In genomic region chrX:19765628-19766027, GRCh38 we compare ENCODE assay signal across 27 cellular contexts.
DNase-seq lines count a peak whose midpoint lies in the region; ATAC-seq and TF ChIP-seq lines count a peak whose summit lies in the region.
"Had no signal": no experiment of that assay in that cellular context is flagged by ENCODE, and none has a peak within 500 bp of the region (broad histone marks: within the 10 kb centered on the region; RNA-seq: fewer than 3 reads in every experiment).

No MANE protein-coding gene starts in this region.

- peaks cover 18% of the 10 kb centered on the region for H3K36me3 Mint-ChIP-seq in activated CD8-positive, alpha-beta T cell treated with anti-CD3 and anti-CD28 coated beads for 36 hours (ENCODE audit: low read depth)
- peaks cover 33% of the 10 kb centered on the region for H3K36me3 Mint-ChIP-seq in activated CD8-positive, alpha-beta T cell treated with anti-CD3 and anti-CD28 coated beads, Interleukin-2, amount 10 ng/mL, durations not matched to agents 7 days and 5 days (ENCODE audit: low read depth)
- H3K36me3 Mint-ChIP-seq in CD8-positive, alpha-beta T cell: peaks cover 22% of the 10 kb centered on the region
- H3K36me3 Mint-ChIP-seq in activated T-helper 17 cell treated with anti-CD3 and anti-CD28 coated beads, Interleukin-2, amount 50 U/mL, for 72 hours (ENCODE audit: low read depth): peaks cover 16% of the 10 kb centered on the region
- H3K36me3 Mint-ChIP-seq in naive thymus-derived CD4-positive, alpha-beta T cell: peaks cover 0 to 13% (median 0%) of the 10 kb centered on the region in 5 donors
- H3K36me3 Mint-ChIP-seq: type B pancreatic cell had no signal

- no peak overlapping the region for H3K27ac ChIP-seq in CD8-positive, alpha-beta T cell (ENCODE audit: low read depth, low read length)
- no peak overlapping the region for H3K27ac ChIP-seq in naive thymus-derived CD4-positive, alpha-beta T cell (ENCODE audit: low read depth, low read length)
- H3K27ac ChIP-seq: epithelial cell of prostate, PC-9, skin epidermis, VCaP had no signal

- H3K4me3 Mint-ChIP-seq in activated CD8-positive, alpha-beta T cell treated with anti-CD3 and anti-CD28 coated beads for 36 hours: no peak overlapping the region
- no peak overlapping the region for H3K4me3 Mint-ChIP-seq in activated CD8-positive, alpha-beta T cell treated with anti-CD3 and anti-CD28 coated beads, Interleukin-2, amount 10 ng/mL, durations not matched to agents 7 days and 5 days
- H3K4me3 Mint-ChIP-seq in CD8-positive, alpha-beta T cell: no peak overlapping the region
- H3K4me3 Mint-ChIP-seq in activated T-helper 17 cell treated with anti-CD3 and anti-CD28 coated beads, Interleukin-2, amount 50 U/mL, for 72 hours: peak overlapping the region; percentile 53
- peak overlapping the region in 3 of 10 donors; percentile 12 to 22 (median 19) for H3K4me3 Mint-ChIP-seq in naive thymus-derived CD4-positive, alpha-beta T cell
- H3K4me3 Mint-ChIP-seq: B cell; naive thymus-derived CD8-positive, alpha-beta T cell; type B pancreatic cell had no signal

- no peaks in the 10 kb centered on the region for H3K36me3 ChIP-seq in CD8-positive, alpha-beta T cell (ENCODE audit: insufficient read depth, low read length)
- no peaks in the 10 kb centered on the region for H3K36me3 ChIP-seq in naive thymus-derived CD4-positive, alpha-beta T cell (ENCODE audit: control insufficient read depth in 2 of 3, insufficient read depth in 3 of 3, low read length in 3 of 3)
- H3K36me3 ChIP-seq in H7 (replicated peaks; ENCODE audit: control insufficient read depth, insufficient read depth, low read length): no peaks in the 10 kb centered on the region
- H3K36me3 ChIP-seq: HAP-1 had no signal

- CTCF ChIA-PET in activated CD8-positive, alpha-beta T cell treated with anti-CD3 and anti-CD28 coated beads for 36 hours (lab: Charles Lee): no interaction called here
- CTCF ChIA-PET in activated CD8-positive, alpha-beta T cell treated with anti-CD3 and anti-CD28 coated beads, Interleukin-2, amount 10 ng/mL, durations not matched to agents 7 days and 5 days (lab: Charles Lee): no interaction called here
- CTCF ChIA-PET in CD8-positive, alpha-beta T cell (lab: Charles Lee): no interaction called here
- CTCF ChIA-PET in naive thymus-derived CD4-positive, alpha-beta T cell (lab: Charles Lee): interaction anchor here (0.6 to 1.0 kb wide), 2 partner anchors 21 to 62 kb away, joined by 3 read pairs; no protein-coding TSS in a partner anchor

- H3K27me3 Mint-ChIP-seq in activated CD8-positive, alpha-beta T cell treated with anti-CD3 and anti-CD28 coated beads for 36 hours: no peaks in the 10 kb centered on the region
- no peaks in the 10 kb centered on the region for H3K27me3 Mint-ChIP-seq in activated CD8-positive, alpha-beta T cell treated with anti-CD3 and anti-CD28 coated beads, Interleukin-2, amount 10 ng/mL, durations not matched to agents 7 days and 5 days (ENCODE audit: low read depth)
- no peaks in the 10 kb centered on the region for H3K27me3 Mint-ChIP-seq in CD8-positive, alpha-beta T cell (ENCODE audit: low read depth)
- H3K27me3 Mint-ChIP-seq in activated T-helper 17 cell treated with anti-CD3 and anti-CD28 coated beads, Interleukin-2, amount 50 U/mL, for 72 hours: no peaks in the 10 kb centered on the region
- no peaks in the 10 kb centered on the region for H3K27me3 Mint-ChIP-seq in naive thymus-derived CD4-positive, alpha-beta T cell
- H3K27me3 Mint-ChIP-seq: B cell; naive thymus-derived CD8-positive, alpha-beta T cell; type B pancreatic cell had no signal

- H3K27ac Mint-ChIP-seq in activated CD8-positive, alpha-beta T cell treated with anti-CD3 and anti-CD28 coated beads for 36 hours: peak overlapping the region; percentile 76
- no peak overlapping the region for H3K27ac Mint-ChIP-seq in activated CD8-positive, alpha-beta T cell treated with anti-CD3 and anti-CD28 coated beads, Interleukin-2, amount 10 ng/mL, durations not matched to agents 7 days and 5 days
- peak overlapping the region; percentile 45 for H3K27ac Mint-ChIP-seq in CD8-positive, alpha-beta T cell
- peak overlapping the region; percentile 87 for H3K27ac Mint-ChIP-seq in activated T-helper 17 cell treated with anti-CD3 and anti-CD28 coated beads, Interleukin-2, amount 50 U/mL, for 72 hours
- H3K27ac Mint-ChIP-seq in naive thymus-derived CD4-positive, alpha-beta T cell: peak overlapping the region in 8 of 9 donors; percentile 7 to 85 (median 32)
- H3K27ac Mint-ChIP-seq: B cell, type B pancreatic cell had no signal

- H3K4me1 Mint-ChIP-seq in activated CD8-positive, alpha-beta T cell treated with anti-CD3 and anti-CD28 coated beads for 36 hours (ENCODE audit: low read depth): peaks cover 72% of the 10 kb centered on the region
- peaks cover 60% of the 10 kb centered on the region for H3K4me1 Mint-ChIP-seq in activated CD8-positive, alpha-beta T cell treated with anti-CD3 and anti-CD28 coated beads, Interleukin-2, amount 10 ng/mL, durations not matched to agents 7 days and 5 days (ENCODE audit: low read depth)
- H3K4me1 Mint-ChIP-seq in CD8-positive, alpha-beta T cell (ENCODE audit: low read depth): peaks cover 70% of the 10 kb centered on the region
- peaks cover 53% of the 10 kb centered on the region for H3K4me1 Mint-ChIP-seq in activated T-helper 17 cell treated with anti-CD3 and anti-CD28 coated beads, Interleukin-2, amount 50 U/mL, for 72 hours
- H3K4me1 Mint-ChIP-seq in naive thymus-derived CD4-positive, alpha-beta T cell: peaks cover 23 to 84% (median 68%) of the 10 kb centered on the region in 7 donors

- no peak for TF ChIP-seq CTCF in activated CD8-positive, alpha-beta T cell treated with anti-CD3 and anti-CD28 coated beads for 36 hours (IDR thresholded peaks at IDR 0.05)
- TF ChIP-seq CTCF in CD8-positive, alpha-beta T cell (IDR thresholded peaks at IDR 0.05): no peak

- H3K4me1 ChIP-seq in CD8-positive, alpha-beta T cell (ENCODE audit: insufficient read depth, low read length): peaks cover 38% of the 10 kb centered on the region
- peaks cover 20 to 36% of the 10 kb centered on the region in 2 donors for H3K4me1 ChIP-seq in naive thymus-derived CD4-positive, alpha-beta T cell (ENCODE audit: control insufficient read depth in 2 of 2, insufficient read depth in 2 of 2, low read length in 2 of 2)

- ATAC-seq in activated CD8-positive, alpha-beta T cell treated with anti-CD3 and anti-CD28 coated beads for 36 hours: peak; percentile 71
- no peak for ATAC-seq in activated CD8-positive, alpha-beta T cell treated with anti-CD3 and anti-CD28 coated beads, Interleukin-2, amount 10 ng/mL, durations not matched to agents 7 days and 5 days
- peak; percentile 26 for ATAC-seq in CD8-positive, alpha-beta T cell
- peak; percentile 79 for ATAC-seq in activated T-helper 17 cell treated with anti-CD3 and anti-CD28 coated beads, Interleukin-2, amount 50 U/mL, for 72 hours (replicated peaks)
- no peak for ATAC-seq in naive thymus-derived CD4-positive, alpha-beta T cell
- ATAC-seq in GM21717 (IDR thresholded peaks at IDR 0.05; ENCODE audit: unreplicated experiment): no peak
- ATAC-seq: left ventricle myocardium superior; naive thymus-derived CD8-positive, alpha-beta T cell had no signal

- no peak overlapping the region for H3K4me3 ChIP-seq in CD8-positive, alpha-beta T cell (ENCODE audit: low read depth, low read length)
- H3K4me3 ChIP-seq in naive thymus-derived CD4-positive, alpha-beta T cell (ENCODE audit: low read length): no peak overlapping the region
- no peak overlapping the region for H3K4me3 ChIP-seq in H7 (ENCODE audit: insufficient read depth, low read depth, low read length)
- H3K4me3 ChIP-seq: HAP-1, PC-9, skin epidermis had no signal

- no peaks in the 10 kb centered on the region for H3K9me3 ChIP-seq in CD8-positive, alpha-beta T cell (ENCODE audit: low read length)
- no peaks in the 10 kb centered on the region for H3K9me3 ChIP-seq in naive thymus-derived CD4-positive, alpha-beta T cell (ENCODE audit: control insufficient read depth in 2 of 3, low read length in 3 of 3)
- H3K9me3 ChIP-seq: HAP-1 had no signal

- H3K9me3 Mint-ChIP-seq in activated CD8-positive, alpha-beta T cell treated with anti-CD3 and anti-CD28 coated beads for 36 hours: no peaks in the 10 kb centered on the region
- H3K9me3 Mint-ChIP-seq in activated CD8-positive, alpha-beta T cell treated with anti-CD3 and anti-CD28 coated beads, Interleukin-2, amount 10 ng/mL, durations not matched to agents 7 days and 5 days (ENCODE audit: insufficient read depth): no peaks in the 10 kb centered on the region
- no peaks in the 10 kb centered on the region for H3K9me3 Mint-ChIP-seq in CD8-positive, alpha-beta T cell
- H3K9me3 Mint-ChIP-seq in activated T-helper 17 cell treated with anti-CD3 and anti-CD28 coated beads, Interleukin-2, amount 50 U/mL, for 72 hours: no peaks in the 10 kb centered on the region
- H3K9me3 Mint-ChIP-seq in naive thymus-derived CD4-positive, alpha-beta T cell: peaks cover 0 to 2% (median 0%) of the 10 kb centered on the region in 11 donors
- H3K9me3 Mint-ChIP-seq: naive thymus-derived CD8-positive, alpha-beta T cell; type B pancreatic cell had no signal

- DNase-seq in activated CD8-positive, alpha-beta T cell treated with anti-CD3 and anti-CD28 coated beads for 36 hours: no peak
- no peak for DNase-seq in activated CD8-positive, alpha-beta T cell treated with anti-CD3 and anti-CD28 coated beads, Interleukin-2, amount 10 ng/mL, durations not matched to agents 7 days and 5 days
- no peak for DNase-seq in CD8-positive, alpha-beta T cell
- no peak for DNase-seq in naive thymus-derived CD4-positive, alpha-beta T cell
- no peak for DNase-seq in kidney glomerular epithelial cell (lab: John Stamatoyannopoulos, UW)
- DNase-seq in H7: no peak
- DNase-seq: COR-L47; DMS79; GF-D8; left ventricle myocardium superior; naive thymus-derived CD8-positive, alpha-beta T cell; NCI-H1105; NCI-H2029 treated with DMSO at 0.1 percent for 48 hours; NCI-H526; NK-92 treated with Interleukin-12 subunit alpha and Interleukin-12 subunit beta, amount 100 ng/mL, for 24 hours; PC-9; Right ventricle myocardium superior; stimulated activated CD8-positive, alpha-beta memory T cell treated with anti-CD3 and anti-CD28 coated beads, Interleukin-4, amount 100 ng/mL, for 48 hours; T-helper 9 cell had no signal

- POLR2A ChIA-PET in activated CD8-positive, alpha-beta T cell treated with anti-CD3 and anti-CD28 coated beads for 36 hours (lab: Charles Lee): interaction anchor here (0.7 to 1.0 kb wide), 3 partner anchors 11 to 34 kb away, joined by 3 to 4 read pairs (median 3); no protein-coding TSS in a partner anchor
- POLR2A ChIA-PET in activated CD8-positive, alpha-beta T cell treated with anti-CD3 and anti-CD28 coated beads, Interleukin-2, amount 10 ng/mL, durations not matched to agents 7 days and 5 days (lab: Charles Lee): interaction anchor here (1.7 kb wide), 1 partner anchor 20 kb away, joined by 5 read pairs; no protein-coding TSS in a partner anchor
- POLR2A ChIA-PET in CD8-positive, alpha-beta T cell (lab: Charles Lee): interaction anchor here (1.0 kb wide), 1 partner anchor 18 kb away, joined by 4 read pairs; no protein-coding TSS in a partner anchor
- POLR2A ChIA-PET in naive thymus-derived CD4-positive, alpha-beta T cell (lab: Charles Lee): interaction anchor here (1.0 kb wide), 1 partner anchor 18 kb away, joined by 3 read pairs; no protein-coding TSS in a partner anchor

- intact Hi-C loops in activated CD8-positive, alpha-beta T cell treated with anti-CD3 and anti-CD28 coated beads for 36 hours (cut with micrococcal nuclease): no loop called here
- intact Hi-C loops in CD8-positive, alpha-beta T cell (cut with DNase I, micrococcal nuclease): no loop called here
- intact Hi-C loops in naive thymus-derived CD4-positive, alpha-beta T cell (cut with micrococcal nuclease): no loop called here

- no peaks in the 10 kb centered on the region for H3K27me3 ChIP-seq in CD8-positive, alpha-beta T cell (ENCODE audit: insufficient read depth, low read length)
- no peaks in the 10 kb centered on the region for H3K27me3 ChIP-seq in naive thymus-derived CD4-positive, alpha-beta T cell (ENCODE audit: control insufficient read depth in 2 of 2, insufficient read depth in 2 of 2, low read length in 2 of 2)
- H3K27me3 ChIP-seq in H7 (ENCODE audit: control insufficient read depth, insufficient read depth, low read length): no peaks in the 10 kb centered on the region

Comparison
In these comparisons a context has a peak if more than half of its experiments do, and no peak if none do; other contexts are left out.
1. ATAC-seq: peak in activated CD8-positive, alpha-beta T cell treated with anti-CD3 and anti-CD28 coated beads for 36 hours (single experiment), CD8-positive, alpha-beta T cell (single experiment) and activated T-helper 17 cell treated with anti-CD3 and anti-CD28 coated beads, Interleukin-2, amount 50 U/mL, for 72 hours (single experiment); none in activated CD8-positive, alpha-beta T cell treated with anti-CD3 and anti-CD28 coated beads, Interleukin-2, amount 10 ng/mL, durations not matched to agents 7 days and 5 days (single experiment), naive thymus-derived CD4-positive, alpha-beta T cell (single experiment) and GM21717 (single experiment).